20 cellular contexts compared by ENCODE assay signal in the genomic region with DNA sequence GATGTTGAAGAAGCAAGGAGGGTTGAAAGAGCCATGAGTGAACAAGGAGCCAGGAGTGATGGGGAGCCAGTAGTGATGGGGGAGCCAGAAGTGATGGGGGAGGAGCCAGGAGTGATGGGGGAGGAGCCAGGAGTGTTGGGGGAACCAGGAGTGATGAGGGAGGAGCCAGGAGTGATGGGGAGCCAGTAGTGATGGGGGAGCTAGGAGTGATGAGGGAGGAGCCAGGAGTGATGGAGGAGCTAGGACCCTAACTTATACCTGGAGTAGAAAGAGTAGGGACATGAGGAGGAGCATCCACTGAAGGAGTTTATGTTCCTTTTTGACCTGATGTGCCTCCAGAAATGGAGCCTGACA. TPM values are rescaled to one million over a fixed set of nuclear protein-coding genes. Genes with fewer than 3 reads are reported as not detected.
"Had no signal": no experiment of that assay in that cellular context is flagged by ENCODE, and none has a peak within 500 bp of the region (broad histone marks: within the 10 kb centered on the region; RNA-seq: fewer than 3 reads in every experiment).

No MANE protein-coding gene starts in this region.

- ATAC-seq: activated CD4-positive, alpha-beta T cell treated with anti-CD3 and anti-CD28 coated beads for 36 hours; stimulated activated effector memory CD8-positive, alpha-beta T cell treated with anti-CD3 and anti-CD28 coated beads, Interleukin-12 subunit alpha, Interleukin-12 subunit beta, amount 100 ng/mL, for 72 hours; stimulated activated naive CD8-positive, alpha-beta T cell treated with anti-CD3 and anti-CD28 coated beads, Interleukin-15, amount 100 ng/mL, for 72 hours had no signal

- H3K9me3 ChIP-seq: right lobe of liver, tibial artery had no signal

- H3K4me3 ChIP-seq: cardiac muscle cell, hepatocyte, right lobe of liver, skin epidermis, tibial artery had no signal

- H3K36me3 ChIP-seq: cardiac muscle cell, right lobe of liver, tibial artery had no signal

- H3K4me1 ChIP-seq: right lobe of liver had no signal

- H3K27ac ChIP-seq: cardiac muscle cell, hepatocyte, right lobe of liver, tibial artery had no signal

- H3K4me2 ChIP-seq: hepatocyte had no signal

- H3K79me2 ChIP-seq: hepatocyte had no signal

- H2AFZ ChIP-seq: hepatocyte had no signal

- DNase-seq: activated B cell treated with CpG ODN at 0.5 μM for 24 hours; activated CD4-positive, alpha-beta T cell treated with anti-CD3 and anti-CD28 coated beads for 36 hours; activated CD4-positive, alpha-beta T cell treated with anti-CD3 and anti-CD28 coated beads, Interleukin-2, amount 50 U/mL, for 4 hours; activated effector memory CD4-positive, alpha-beta T cell treated with anti-CD3 and anti-CD28 coated beads, Interleukin-2, amount 50 U/mL, for 16 hours; activated naive CD4-positive, alpha-beta T cell treated with anti-CD3 and anti-CD28 coated beads, Interleukin-2, amount 10 ng/mL, durations not matched to agents 7 days and 5 days; amygdala; effector CD4-positive, alpha-beta T cell; erythroblast; glutamatergic neuron; immature natural killer cell; nephron progenitor cell; right lobe of liver; stimulated activated CD4-positive, alpha-beta T cell treated with anti-CD3 and anti-CD28 coated beads, Interleukin-2, amount 100 ng/mL, for 24 hours; stimulated activated naive CD8-positive, alpha-beta T cell treated with anti-CD3 and anti-CD28 coated beads, Interleukin-15, amount 100 ng/mL, for 72 hours; T1000; tibial artery had no signal

- H3K27me3 ChIP-seq: cardiac muscle cell, hepatocyte, right lobe of liver, tibial artery had no signal

RNA-seq across cellular contexts. Expression of a gene that starts 14.6 kb away (rescaled TPM):
- total RNA-seq: activated B cell treated with CpG ODN at 0.5 μM for 24 hours had no signal

RNA-seq across cellular contexts. Expression of a gene that starts 51.3 kb away (rescaled TPM):
- total RNA-seq: activated B cell treated with CpG ODN at 0.5 μM for 24 hours; activated CD4-positive, alpha-beta T cell treated with anti-CD3 and anti-CD28 coated beads for 36 hours had no signal
